ENCODE assay signal across 9 cellular contexts in genomic region chr10:131979821-131980270, GRCh38. TPM values are rescaled to one million over a fixed set of nuclear protein-coding genes. Genes with fewer than 3 reads are reported as not detected.
DNase-seq lines count a peak whose midpoint lies in the region; ATAC-seq and TF ChIP-seq lines count a peak whose summit lies in the region.
"Had no signal": no experiment of that assay in that cellular context is flagged by ENCODE, and none has a peak within 500 bp of the region (broad histone marks: within the 10 kb centered on the region; RNA-seq: fewer than 3 reads in every experiment).

No MANE protein-coding gene starts in this region.

- TF ChIP-seq POLR2A in sigmoid colon (IDR thresholded peaks at IDR 0.05): no peak

- H3K79me2 ChIP-seq in GM23248 (ENCODE audit: insufficient read depth): peaks cover 69% of the 10 kb centered on the region

- H3F3A ChIP-seq in GM23248 (ENCODE audit: insufficient read depth): peaks cover 28% of the 10 kb centered on the region

- TF ChIP-seq CTCF in left ventricle myocardium inferior (IDR thresholded peaks at IDR 0.05; ENCODE audit: borderline replicate concordance): no peak
- no peak for TF ChIP-seq CTCF in sigmoid colon (IDR thresholded peaks at IDR 0.05)
- no peak for TF ChIP-seq CTCF in GM13976 (IDR thresholded peaks at IDR 0.05; ENCODE audit: borderline replicate concordance, control extremely low read depth, extremely low read depth, insufficient read depth, missing control alignments)

- no peak overlapping the region for H2AFZ ChIP-seq in GM23248

- H3K36me3 ChIP-seq in GM23248 (ENCODE audit: low read depth) (no peaks in the 10 kb centered on the region; the same call in 1 of the 2 replicates), left ventricle myocardium inferior (no peaks in the 10 kb centered on the region), sigmoid colon (no peaks in the 10 kb centered on the region)

- in situ Hi-C loops in GM23248 (cut with MboI) (no loop called here), GM13976 (cut with MboI; ENCODE audit: low sequenced_read_pairs, unreplicated experiment) (no loop called here)

- no peaks in the 10 kb centered on the region for H3K9me2 ChIP-seq in GM23248 (ENCODE audit: insufficient read depth)

- intact Hi-C loops in left ventricle myocardium inferior (cut with micrococcal nuclease): loop anchor here (10.0 kb wide), 1 partner anchor 85 kb away; no protein-coding TSS in a partner anchor
- intact Hi-C loops in sigmoid colon (cut with DNase I): loop anchor here (5.0 to 10.0 kb wide), 4 partner anchors 48 to 555 kb away; partner anchors contain the start of genes INPP5A and JAKMIP3

- H3K4me3 ChIP-seq in GM23248 (peak overlapping the region; percentile 92), left ventricle myocardium inferior (peak overlapping the region; percentile 99), sigmoid colon (peak overlapping the region; percentile 23 to 99 (median 58))

- no peak for TF ChIP-seq EP300 in sigmoid colon (IDR thresholded peaks at IDR 0.05)

- H3K9me3 Mint-ChIP-seq in activated naive CD4-positive, alpha-beta T cell treated with anti-CD3 and anti-CD28 coated beads, Interleukin-2, amount 50 U/mL, for 72 hours: no peaks in the 10 kb centered on the region

- no peaks in the 10 kb centered on the region for H3K9me3 ChIP-seq in GM23248 (ENCODE audit: low read depth)
- no peaks in the 10 kb centered on the region for H3K9me3 ChIP-seq in left ventricle myocardium inferior (replicated peaks)
- H3K9me3 ChIP-seq in sigmoid colon: no peaks in the 10 kb centered on the region

- WGBS in GM23248 (ENCODE audit: low coverage in 1 of 2, low lambda C conversion rate in 2 of 2, missing lambda C conversion rate in 2 of 2), 2 experiments: 1 to 2% methylated on average over 30 of the region's 30 CpGs
- WGBS in sigmoid colon, 2 donors: 15 to 32% methylated on average over 30 of the region's 30 CpGs

- peak overlapping the region; percentile 49 for H3K27ac ChIP-seq in GM23248
- peak overlapping the region; percentile 87 for H3K27ac ChIP-seq in left ventricle myocardium inferior (replicated peaks)
- H3K27ac ChIP-seq in sigmoid colon: peak overlapping the region; percentile 4 to 92 (median 20)
- H3K27ac ChIP-seq: epithelial cell of prostate had no signal

- no peak for ATAC-seq in activated naive CD4-positive, alpha-beta T cell treated with anti-CD3 and anti-CD28 coated beads, Interleukin-2, amount 50 U/mL, for 72 hours
- ATAC-seq in GM21737 (IDR thresholded peaks at IDR 0.05; ENCODE audit: unreplicated experiment): no peak
- no peak for ATAC-seq in GM21825 (IDR thresholded peaks at IDR 0.05; ENCODE audit: unreplicated experiment)

- H3K27ac Mint-ChIP-seq in activated naive CD4-positive, alpha-beta T cell treated with anti-CD3 and anti-CD28 coated beads, Interleukin-2, amount 50 U/mL, for 72 hours: peak overlapping the region; percentile 56 to 88

- H3K36me3 Mint-ChIP-seq in activated naive CD4-positive, alpha-beta T cell treated with anti-CD3 and anti-CD28 coated beads, Interleukin-2, amount 50 U/mL, for 72 hours: peaks cover 0 to 57% of the 10 kb centered on the region in 2 donors

- H3K9ac ChIP-seq in GM23248: peak overlapping the region; percentile 90

- DNase-seq in GM23248 (peak; percentile 75), left ventricle myocardium inferior (peak; percentile 73), sigmoid colon (peak; percentile 73), GM13976 (ENCODE audit: low spot score) (no peak)
- no peak for DNase-seq in activated naive CD4-positive, alpha-beta T cell treated with anti-CD3 and anti-CD28 coated beads, Interleukin-2, amount 50 U/mL, for 72 hours (ENCODE audit: low spot score in 2 of 2)
- DNase-seq in stimulated activated CD8-positive, alpha-beta memory T cell treated with anti-CD3 and anti-CD28 coated beads, Interleukin-4, amount 100 ng/mL, for 48 hours: no peak

- H3K4me2 ChIP-seq in GM23248 (ENCODE audit: unreplicated experiment): peak overlapping the region; percentile 90

- H3K27me3 ChIP-seq in GM23248 (replicated peaks; ENCODE audit: insufficient read depth): no peaks in the 10 kb centered on the region
- H3K27me3 ChIP-seq in left ventricle myocardium inferior (ENCODE audit: low read depth): no peaks in the 10 kb centered on the region
- H3K27me3 ChIP-seq in sigmoid colon: no peaks in the 10 kb centered on the region

- H4K20me1 ChIP-seq in GM23248 (ENCODE audit: insufficient read depth): peaks cover 46% of the 10 kb centered on the region

- H3K4me1 ChIP-seq in GM23248 (ENCODE audit: insufficient read depth): peaks cover 23% of the 10 kb centered on the region
- peaks cover 75% of the 10 kb centered on the region for H3K4me1 ChIP-seq in left ventricle myocardium inferior
- H3K4me1 ChIP-seq in sigmoid colon: peaks cover 0 to 45% (median 34%) of the 10 kb centered on the region in 4 donors

RNA-seq across cellular contexts. Expression of gene BNIP3, which starts 1.9 kb away (rescaled TPM):
- total RNA-seq in GM23248 (2014; rRNA removed; shearing (Covaris generic)): 283 and 423 TPM in 2 replicates
- polyA plus RNA-seq in GM23248 (2016; fragmentation: Nextera tagmentation; extraction: Ambion mirVana) (370 and 384 TPM in 2 replicates), sigmoid colon (10 to 100 TPM in 2 of 3 donors, 1 to 10 TPM in 1; 3.9 to 11.7 (median 10.8) TPM)
- total RNA-seq in activated naive CD4-positive, alpha-beta T cell treated with anti-CD3 and anti-CD28 coated beads, Interleukin-2, amount 50 U/mL, for 72 hours: 100 to 1,000 TPM in 1 of 2 donors, 10 to 100 TPM in 1; 21.4 to 182 TPM
- total RNA-seq in left ventricle myocardium inferior (161 TPM), sigmoid colon (100 to 1,000 TPM in 2 of 4 donors, 10 to 100 TPM in 2; 55.9 to 125 (median 95.4) TPM)

Comparison
In these comparisons a context has a peak if more than half of its experiments do, and no peak if none do; other contexts are left out.
1. DNase-seq: peak in GM23248 (single experiment), left ventricle myocardium inferior (single experiment) and sigmoid colon (single experiment); none in activated naive CD4-positive, alpha-beta T cell treated with anti-CD3 and anti-CD28 coated beads, Interleukin-2, amount 50 U/mL, for 72 hours (0 of 2), GM13976 (single experiment) and stimulated activated CD8-positive, alpha-beta memory T cell treated with anti-CD3 and anti-CD28 coated beads, Interleukin-4, amount 100 ng/mL, for 48 hours (single experiment).
2. H3K27ac ChIP-seq: peak in every context shown above with its lines; median percentile 87 in left ventricle myocardium inferior; 49 in GM23248; 20 in sigmoid colon.
3. Peak in every context shown above with its lines, with median percentiles within 50 percentile points of each other: H3K4me3 ChIP-seq.